Comparison of ENCODE assay signal across 13 cellular contexts in the genomic region with DNA sequence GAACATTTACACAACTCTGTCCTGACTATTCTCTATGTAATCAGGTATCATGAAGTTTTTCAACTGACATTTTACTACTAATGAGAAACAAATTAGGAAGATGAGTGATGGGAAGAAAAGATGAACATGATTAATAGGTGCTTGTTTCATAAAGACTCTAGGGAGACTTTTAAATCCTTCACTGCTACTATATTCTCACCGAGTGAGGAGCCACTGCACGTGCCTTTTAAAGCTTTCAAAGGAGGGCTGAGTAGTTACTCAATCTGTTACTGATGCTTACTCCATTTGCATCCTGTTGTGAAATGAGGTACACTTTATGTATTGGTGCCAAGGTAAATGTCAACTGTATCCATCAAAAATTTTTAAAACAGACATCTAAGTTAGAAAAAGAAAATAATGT. TPM values are rescaled to one million over a fixed set of nuclear protein-coding genes. Genes with fewer than 3 reads are reported as not detected.
DNase-seq lines count a peak whose midpoint lies in the region; ATAC-seq and TF ChIP-seq lines count a peak whose summit lies in the region.
"Had no signal": no experiment of that assay in that cellular context is flagged by ENCODE, and none has a peak within 500 bp of the region (broad histone marks: within the 10 kb centered on the region; RNA-seq: fewer than 3 reads in every experiment).

No MANE protein-coding gene starts in this region.

- no peaks in the 10 kb centered on the region for H3K27me3 ChIP-seq in dorsolateral prefrontal cortex
- H3K27me3 ChIP-seq in sigmoid colon, result no peaks in the 10 kb centered on the region
- H3K27me3 ChIP-seq: body of pancreas, stomach had no signal

- no peak for DNase-seq in activated T-cell treated with anti-CD3 and anti-CD28 coated beads, Interleukin-2, amount 50 U/mL, for 24 hours
- no peak for DNase-seq in activated T-cell treated with anti-CD3 and anti-CD28 coated beads, Interleukin-2, amount 50 U/mL, for 48 hours
- DNase-seq in NOMO-1 (lab: John Stamatoyannopoulos, UW; ENCODE audit: unreplicated experiment in 2 of 2) (peak; percentile 48 to 73), dorsolateral prefrontal cortex (no peak), sigmoid colon (no peak), glomerular visceral epithelial cell (ENCODE audit: extremely low spot score) (no peak), CD1c-positive myeloid dendritic cell (ENCODE audit: extremely low spot score) (no peak)
- DNase-seq: body of pancreas, C1 segment of cervical spinal cord, foreskin melanocyte, stomach had no signal

- TF ChIP-seq POLR2A in sigmoid colon (IDR thresholded peaks at IDR 0.05), result no peak

- WGBS in sigmoid colon, 2 donors, result 66 to 76% methylated on average over 2 of the region's 2 CpGs

- H3K4me3 Mint-ChIP-seq in activated T-cell treated with anti-CD3 and anti-CD28 coated beads, Interleukin-2, amount 50 U/mL, for 24 hours, result peak overlapping the region; percentile 88

- peak overlapping the region in 16 of 59 donors; percentile 10 to 99 (median 98) for H3K27ac ChIP-seq in dorsolateral prefrontal cortex
- peak overlapping the region in 3 of 4 donors; percentile 94 to 96 (median 96) for H3K27ac ChIP-seq in sigmoid colon

- peaks cover 38% of the 10 kb centered on the region for H3K4me1 Mint-ChIP-seq in activated T-cell treated with anti-CD3 and anti-CD28 coated beads, Interleukin-2, amount 50 U/mL, for 24 hours (ENCODE audit: low read depth)

- no peak for ATAC-seq in GM18511 (IDR thresholded peaks at IDR 0.05; ENCODE audit: unreplicated experiment)
- ATAC-seq: activated CD4-positive, CD25-positive, alpha-beta regulatory T cell treated with anti-CD3 and anti-CD28 coated beads, Interleukin-2, amount 50 U/mL, for 24 hours had no signal

- TF ChIP-seq EP300 in sigmoid colon (IDR thresholded peaks at IDR 0.05), result no peak

- H3K27ac Mint-ChIP-seq in activated T-cell treated with anti-CD3 and anti-CD28 coated beads, Interleukin-2, amount 50 U/mL, for 24 hours, result peak overlapping the region; percentile 88

- H3K27me3 Mint-ChIP-seq in activated T-cell treated with anti-CD3 and anti-CD28 coated beads, Interleukin-2, amount 50 U/mL, for 24 hours, result peaks cover 20% of the 10 kb centered on the region

- peak overlapping the region in 39 of 59 donors; percentile 67 to 97 (median 91) for H3K4me3 ChIP-seq in dorsolateral prefrontal cortex
- no peak overlapping the region for H3K4me3 ChIP-seq in sigmoid colon

- H3K36me3 Mint-ChIP-seq in activated T-cell treated with anti-CD3 and anti-CD28 coated beads, Interleukin-2, amount 50 U/mL, for 24 hours (ENCODE audit: low read depth), result peaks cover 18% of the 10 kb centered on the region

- no peaks in the 10 kb centered on the region for H3K9me3 ChIP-seq in sigmoid colon
- H3K9me3 ChIP-seq: body of pancreas, stomach had no signal

- intact Hi-C loops in dorsolateral prefrontal cortex (cut with DNase I) (loop anchor here in 1 of 2 donors (5.0 kb wide), 1 partner anchor 313 kb away; a partner anchor contains a TSS), sigmoid colon (cut with DNase I) (loop anchor here (2.0 to 5.0 kb wide), 3 partner anchors 62 to 672 kb away; a partner anchor contains a TSS)

- no peak for TF ChIP-seq CTCF in dorsolateral prefrontal cortex (IDR thresholded peaks at IDR 0.05 in 54 of 56, conservative IDR thresholded peaks at IDR 0.05 in 2 of 56; ENCODE audit: low read depth in 1 of 56, partially characterized antibody in 56 of 56)
- no peak for TF ChIP-seq CTCF in sigmoid colon (IDR thresholded peaks at IDR 0.05)

- H3K9me3 Mint-ChIP-seq in activated T-cell treated with anti-CD3 and anti-CD28 coated beads, Interleukin-2, amount 50 U/mL, for 24 hours, result no peaks in the 10 kb centered on the region

- no peaks in the 10 kb centered on the region for H3K36me3 ChIP-seq in sigmoid colon
- H3K36me3 ChIP-seq: stomach had no signal

- H3K4me1 ChIP-seq in sigmoid colon, result peaks cover 0 to 35% (median 20%) of the 10 kb centered on the region in 4 donors

RNA-seq across cellular contexts. Expression of a gene that starts 1.3 kb away (rescaled TPM):
- total RNA-seq in dorsolateral prefrontal cortex, result 10 to 100 TPM; 26.2 to 65.4 (median 41.7) TPM
- 10 to 100 TPM; 45.3 to 80.1 (median 61.6) TPM for total RNA-seq in sigmoid colon
- 10 to 100 TPM; 42.3 to 61.9 (median 57.8) TPM for polyA plus RNA-seq in sigmoid colon

RNA-seq across cellular contexts. Expression of a gene that starts 6.0 kb away (rescaled TPM):
- 100 to 1,000 TPM in 17 of 120 experiments, 10 to 100 TPM in 103; 48.1 to 140 (median 80.9) TPM for total RNA-seq in dorsolateral prefrontal cortex
- 100 to 1,000 TPM in 2 of 4 donors, 10 to 100 TPM in 2; 58.9 to 123 (median 94.2) TPM for total RNA-seq in sigmoid colon
- polyA plus RNA-seq in sigmoid colon, result 10 to 100 TPM; 16.3 to 20.8 (median 18.6) TPM

RNA-seq across cellular contexts. Expression of a gene that starts 30.4 kb away (rescaled TPM):
- 10 to 100 TPM in 2 of 120 experiments, 1 to 10 TPM in 117, under 1 TPM in 1; 0.97 to 12.5 (median 4.6) TPM for total RNA-seq in dorsolateral prefrontal cortex
- total RNA-seq in sigmoid colon, result not detected
- under 1 TPM in 1 of 3 donors, not detected in 2; 0.16 TPM for polyA plus RNA-seq in sigmoid colon
- total RNA-seq: stomach had no signal
- polyA plus RNA-seq: stomach had no signal

Comparison
In these comparisons a context has a peak if more than half of its experiments do, and no peak if none do; other contexts are left out.
1. DNase-seq: peak in NOMO-1 (2 of 2); none in activated T-cell treated with anti-CD3 and anti-CD28 coated beads, Interleukin-2, amount 50 U/mL, for 24 hours (single experiment), activated T-cell treated with anti-CD3 and anti-CD28 coated beads, Interleukin-2, amount 50 U/mL, for 48 hours (0 of 2), dorsolateral prefrontal cortex (0 of 10), sigmoid colon (single experiment), glomerular visceral epithelial cell (single experiment) and CD1c-positive myeloid dendritic cell (single experiment).
2. H3K4me3 ChIP-seq: peak in dorsolateral prefrontal cortex (39 of 59); none in sigmoid colon (0 of 4).